Comparison of ENCODE assay signal across 8 cellular contexts in genomic region chr17:19346351-19347255, GRCh38. TPM values are rescaled to one million over a fixed set of nuclear protein-coding genes. Genes with fewer than 3 reads are reported as not detected.
A peak's percentile ranks its signal among the peaks of the same experiment; 100 is the strongest.
DNase-seq lines count a peak whose midpoint lies in the region; ATAC-seq and TF ChIP-seq lines count a peak whose summit lies in the region.

No MANE protein-coding gene starts in this region.

- H3K36me3 Mint-ChIP-seq in MCF 10A (ENCODE audit: insufficient read depth, unreplicated experiment): peaks cover 11% of the 10 kb centered on the region

- TF ChIP-seq CTCF in MCF 10A (IDR thresholded peaks at IDR 0.05; ENCODE audit: unreplicated experiment): no peak
- TF ChIP-seq CTCF in tibial artery (IDR thresholded peaks at IDR 0.05): no peak

- H3K27ac Mint-ChIP-seq in MCF 10A (ENCODE audit: low read depth, unreplicated experiment): peak overlapping the region; percentile 77

- ATAC-seq in left lobe of liver (peak; percentile 3), HG03280 (IDR thresholded peaks at IDR 0.05; ENCODE audit: unreplicated experiment) (no peak), GM19324 (IDR thresholded peaks at IDR 0.05; ENCODE audit: low FRiP score, unreplicated experiment) (no peak)

- H3K9me3 ChIP-seq in HUES64 (ENCODE audit: insufficient read depth, low read depth, low read length) (no peaks in the 10 kb centered on the region), tibial artery (no peaks in the 10 kb centered on the region)

- H3K27ac ChIP-seq in HUES64 (ENCODE audit: low read depth, low read length) (no peak overlapping the region), tibial artery (peak overlapping the region; percentile 79 to 97)

- 0 out of 2 replicates have a peak overlapping the region, but pooled peaks have one; percentile 3 for H3K9ac ChIP-seq in HUES64 (ENCODE audit: low read depth, low read length)

- DNase-seq in ACHN (peak; percentile 57), MCF 10A (ENCODE audit: unreplicated experiment) (peak; percentile 70), left lobe of liver (ENCODE audit: low spot score) (no peak), tibial artery (peak; percentile 88 to 96), 8988T (no peak)

- H3K27me3 ChIP-seq in HUES64 (ENCODE audit: insufficient read depth, low read length) (no peaks in the 10 kb centered on the region), tibial artery (no peaks in the 10 kb centered on the region)

- H3K4me3 Mint-ChIP-seq in MCF 10A (ENCODE audit: unreplicated experiment): no peak overlapping the region

- H3K4me3 ChIP-seq in HUES64 (ENCODE audit: low read length) (no peak overlapping the region), tibial artery (no peak overlapping the region)

- peaks cover 14% of the 10 kb centered on the region for H3K4me1 Mint-ChIP-seq in MCF 10A (ENCODE audit: insufficient read depth, unreplicated experiment)

- intact Hi-C loops in MCF 10A (cut with micrococcal nuclease): no loop called here
- intact Hi-C loops in tibial artery (cut with DNase I; ENCODE audit: low total_unique reads): no loop called here

- H3K9me3 Mint-ChIP-seq in MCF 10A (ENCODE audit: unreplicated experiment): no peaks in the 10 kb centered on the region

- WGBS in HUES64: 91% methylated on average over 19 of the region's 19 CpGs

- POLR2A ChIA-PET in MCF 10A (lab: Yijun Ruan, JAX): interaction anchor here (0.6 to 1.0 kb wide), 3 partner anchors 8 to 1200 kb away, joined by 3 to 4 read pairs (median 3); no protein-coding TSS in a partner anchor

- in situ Hi-C loops in ACHN (cut with HindIII; ENCODE audit: low pct_ligation_motif_present, low pct_unique_long_range_greater_than_20kb, low sequenced_read_pairs): no loop called here

- peaks cover 4% of the 10 kb centered on the region; the same call in 1 of the 2 replicates for H3K4me1 ChIP-seq in HUES64 (ENCODE audit: insufficient read depth, low read length)
- H3K4me1 ChIP-seq in tibial artery: peaks cover 0 to 46% (median 30%) of the 10 kb centered on the region in 4 donors

- H3K36me3 ChIP-seq in HUES64 (ENCODE audit: insufficient read depth, low read length) (peaks cover 8% of the 10 kb centered on the region; the same call in 1 of the 2 replicates), tibial artery (no peaks in the 10 kb centered on the region)

- H3K27me3 Mint-ChIP-seq in MCF 10A (ENCODE audit: insufficient read depth, unreplicated experiment): no peaks in the 10 kb centered on the region

- CTCF ChIA-PET in MCF 10A (lab: Yijun Ruan, JAX): interaction anchor here (0.6 to 0.7 kb wide), 4 partner anchors 8 to 187 kb away, joined by 3 to 5 read pairs (median 3); partner anchors contain the start of genes B9D1 and SLC47A1

- no TSS peak for BruUV-seq in MCF 10A (replicated peaks; lab: Mats Ljungman, UMichigan)

RNA-seq across cellular contexts. Expression of gene B9D1, which starts 15.9 kb away (rescaled TPM):
- 25.8 TPM for polyA plus RNA-seq in HUES64 (2013, experiment 1 of 2)
- 26.4 TPM for polyA plus RNA-seq in HUES64 (2013, experiment 2 of 2)
- total RNA-seq in MCF 10A (2022) (30.4 and 33.0 TPM in 2 replicates), left lobe of liver (3.0 TPM)

RNA-seq across cellular contexts. Expression of gene MAPK7, which starts 31.7 kb away (rescaled TPM):
- 29.0 TPM for polyA plus RNA-seq in HUES64 (2013, experiment 1 of 2)
- polyA plus RNA-seq in HUES64 (2013, experiment 2 of 2): 25.9 TPM
- total RNA-seq in MCF 10A (2022) (14.5 and 18.2 TPM in 2 replicates), left lobe of liver (7.7 TPM)

RNA-seq across cellular contexts. Expression of gene MFAP4, which starts 40.4 kb away (rescaled TPM):
- polyA plus RNA-seq in HUES64 (2013, experiment 1 of 2): 5.8 TPM
- polyA plus RNA-seq in HUES64 (2013, experiment 2 of 2): 5.0 TPM
- total RNA-seq in MCF 10A (2022) (not detected in 2 replicates), left lobe of liver (2.8 TPM)

Comparison
In these comparisons a context has a peak if more than half of its experiments do, and no peak if none do; other contexts are left out.
1. DNase-seq: peak in ACHN (single experiment), MCF 10A (single experiment) and tibial artery (2 of 2); none in left lobe of liver (single experiment) and 8988T (single experiment).